Comparison of ENCODE assay signal across 8 cellular contexts in genomic region chr4:76214269-76214628, GRCh38. TPM values are rescaled to one million over a fixed set of nuclear protein-coding genes. Genes with fewer than 3 reads are reported as not detected.
DNase-seq lines count a peak whose midpoint lies in the region; ATAC-seq, FAIRE-seq and TF ChIP-seq lines count a peak whose summit lies in the region.

No MANE protein-coding gene starts in this region.

- WGBS in A549 (ENCODE audit: missing lambda C conversion rate) = 63% methylated on average over 5 of the region's 5 CpGs
- WGBS in esophagus muscularis mucosa = 30% methylated on average over 5 of the region's 5 CpGs

- TF ChIP-seq POLR2A in A549 (IDR thresholded peaks at IDR 0.05; ENCODE audit: low read length) = no peak
- no peak for TF ChIP-seq POLR2A in esophagus muscularis mucosa (IDR thresholded peaks at IDR 0.05; ENCODE audit: low read depth)

- peak overlapping the region; percentile 77 for H3K9ac ChIP-seq in rectal smooth muscle tissue (ENCODE audit: low read length)

- H3K4me2 ChIP-seq in A549 = peak overlapping the region; percentile 98

- no peaks in the 10 kb centered on the region for H3K27me3 ChIP-seq in Panc1 (ENCODE audit: control insufficient read depth, insufficient read depth, low read length)
- H3K27me3 ChIP-seq in esophagus muscularis mucosa = no peaks in the 10 kb centered on the region
- H3K27me3 ChIP-seq in rectal smooth muscle tissue (ENCODE audit: control insufficient read depth, insufficient read depth, low read length) = no peaks in the 10 kb centered on the region

- no TSS peak for BruUV-seq in Panc1 (replicated peaks; lab: Mats Ljungman, UMichigan)

- POLR2A ChIA-PET in A549 (lab: Yijun Ruan, JAX) = interaction anchor here (1.3 kb wide), 1 partner anchor 26 kb away, joined by 3 read pairs; no protein-coding TSS in a partner anchor
- POLR2A ChIA-PET in Panc1 (lab: Charles Lee) = interaction anchor here (0.8 kb wide), 1 partner anchor 14 kb away, joined by 3 read pairs; no protein-coding TSS in a partner anchor

- H3K4me1 ChIP-seq in A549 (peaks cover 35% of the 10 kb centered on the region), Panc1 (ENCODE audit: control insufficient read depth, insufficient read depth, low read length) (peaks cover 25% of the 10 kb centered on the region), esophagus muscularis mucosa (peaks cover 55 to 61% (median 57%) of the 10 kb centered on the region in 4 donors), rectal smooth muscle tissue (ENCODE audit: control insufficient read depth, insufficient read depth, low read length) (peaks cover 28% of the 10 kb centered on the region)

- no peak for TF ChIP-seq RAD21 in A549 (conservative IDR thresholded peaks at IDR 0.05 in 1 of 2, IDR thresholded peaks at IDR 0.05 in 1 of 2)

- TF ChIP-seq EP300 in A549 (IDR thresholded peaks at IDR 0.05) (no peak), esophagus muscularis mucosa (IDR thresholded peaks at IDR 0.05) (no peak)

- TF ChIP-seq CTCF in A549 (IDR thresholded peaks at IDR 0.05) = no peak
- no peak for TF ChIP-seq CTCF in Panc1 (IDR thresholded peaks at IDR 0.05)
- TF ChIP-seq CTCF in esophagus muscularis mucosa (IDR thresholded peaks at IDR 0.05) = no peak

- intact Hi-C loops in Panc1 (cut with micrococcal nuclease; ENCODE audit: unreplicated experiment) (no loop called here), esophagus muscularis mucosa (cut with DNase I) (no loop called here)

- H3K36me3 ChIP-seq in Panc1 (ENCODE audit: control insufficient read depth, insufficient read depth, low read length) (no peaks in the 10 kb centered on the region), esophagus muscularis mucosa (no peaks in the 10 kb centered on the region), rectal smooth muscle tissue (ENCODE audit: control insufficient read depth, insufficient read depth, low read length) (no peaks in the 10 kb centered on the region)

- CTCF ChIA-PET in A549 (lab: Yijun Ruan, JAX) = interaction anchor here (2.4 kb wide), 1 partner anchor 34 kb away, joined by 10 read pairs; no protein-coding TSS in a partner anchor
- CTCF ChIA-PET in Panc1 (lab: Charles Lee) = no interaction called here

- in situ Hi-C loops in Panc1 (cut with HindIII; ENCODE audit: low pct_unique_long_range_greater_than_20kb, low sequenced_read_pairs) = no loop called here

- H3K9me3 ChIP-seq in A549 = no peaks in the 10 kb centered on the region
- H3K9me3 ChIP-seq in Panc1 (ENCODE audit: control insufficient read depth, insufficient read depth, low read depth, low read length) = no peaks in the 10 kb centered on the region
- no peaks in the 10 kb centered on the region for H3K9me3 ChIP-seq in esophagus muscularis mucosa

- H3K4me3 ChIP-seq in A549 = peak overlapping the region; percentile 78
- peak overlapping the region; percentile 63 to 68 for H3K4me3 ChIP-seq in Panc1 (ENCODE audit: low read depth in 2 of 2, low read length in 2 of 2)
- H3K4me3 ChIP-seq in esophagus muscularis mucosa = peak overlapping the region; percentile 78 to 96 (median 88)
- H3K4me3 ChIP-seq in rectal smooth muscle tissue (ENCODE audit: low read length) = peak overlapping the region; percentile 93

- DNase-seq in A549 (ENCODE audit: low read depth in 1 of 2, low spot score in 1 of 2) (no peak), Panc1 (ENCODE audit: low read depth, low spot score) (no peak), esophagus muscularis mucosa (ENCODE audit: extremely low spot score) (peak; percentile 60), SKM-1 (lab: John Stamatoyannopoulos, UW; ENCODE audit: unreplicated experiment) (no peak)

- no peak for FAIRE-seq in A549 (lab: Jason Lieb, UNC)

- peak overlapping the region; percentile 98 to 99 for H3K27ac ChIP-seq in A549
- H3K27ac ChIP-seq in Panc1 (ENCODE audit: low read length) = peak overlapping the region; percentile 90
- H3K27ac ChIP-seq in esophagus muscularis mucosa (replicated peaks in 1 of 4) = peak overlapping the region; percentile 95 to 99 (median 98)
- H3K27ac ChIP-seq in rectal smooth muscle tissue (ENCODE audit: low read depth, low read length) = peak overlapping the region; percentile 97

- ATAC-seq in A549 (no peak), GM19372 (IDR thresholded peaks at IDR 0.05; ENCODE audit: low read depth, unreplicated experiment) (peak; percentile 7), Panc1 (no peak), HG03025 (IDR thresholded peaks at IDR 0.05; ENCODE audit: low FRiP score, unreplicated experiment) (no peak), HG03432 (IDR thresholded peaks at IDR 0.05; ENCODE audit: unreplicated experiment) (no peak)

TF ChIP-seq in A549, 52 proteins besides CTCF, POLR2A, EP300 and RAD21:
- TF ChIP-seq EHMT2 (IDR thresholded peaks at IDR 0.05; ENCODE audit: low read depth) = no peak
- no peak for TF ChIP-seq SREBF2 (IDR thresholded peaks at IDR 0.05)
- TF ChIP-seq BCL3 (IDR thresholded peaks at IDR 0.05) = no peak
- no peak for TF ChIP-seq CBX8 (IDR thresholded peaks at IDR 0.05)
- no peak for TF ChIP-seq RFX5 (IDR thresholded peaks at IDR 0.05)
- TF ChIP-seq REST (IDR thresholded peaks at IDR 0.05) = no peak

RNA-seq across cellular contexts. Expression of gene SCARB2, which starts 0.6 kb away (rescaled TPM):
- polyA plus RNA-seq in A549 (2011; rRNA removed) (65.4 and 73.4 TPM in 2 replicates), A549 (2017; fragmentation: RNase III; extraction: RNeasy Plus Mini Kit Qiagen cat#74134 plus additional on column Dnase treatment) (44.3 to 48.8 TPM (median 47.2 TPM) in 3 replicates)
- 14.4 and 15.0 TPM in 2 replicates for polyA plus RNA-seq in A549 (2012; cell fraction: cytosol; rRNA removed)
- polyA plus RNA-seq in A549 (2012; cell fraction: nucleus; rRNA removed) = 11.6 and 16.1 TPM in 2 replicates
- polyA minus RNA-seq in A549 (2011; rRNA and poly(A)+ RNA removed) = 65.3 and 65.8 TPM in 2 replicates
- total RNA-seq in Panc1 (2021; ENCODE audit: unreplicated experiment) (59.4 TPM), esophagus muscularis mucosa (100 to 1,000 TPM in 2 of 4 donors, 10 to 100 TPM in 2; 89.3 to 118 (median 106) TPM)
- polyA plus RNA-seq in Panc1 (2012; ENCODE audit: insufficient read length) = 34.8 TPM

RNA-seq across cellular contexts. Expression of gene FAM47E, which starts 37.3 kb away (rescaled TPM):
- polyA plus RNA-seq in A549 (2011; rRNA removed) (0.65 and 0.85 TPM in 2 replicates), A549 (2017; fragmentation: RNase III; extraction: RNeasy Plus Mini Kit Qiagen cat#74134 plus additional on column Dnase treatment) (0.08 to 0.26 TPM (median 0.23 TPM) in 3 replicates)
- 0.10 and 0.20 TPM in 2 replicates for polyA plus RNA-seq in A549 (2012; cell fraction: cytosol; rRNA removed)
- polyA plus RNA-seq in A549 (2012; cell fraction: nucleus; rRNA removed) = 0.02 TPM in 1 of 2 replicates, not detected in the other
- polyA minus RNA-seq in A549 (2011; rRNA and poly(A)+ RNA removed) = 0.08 and 0.19 TPM in 2 replicates
- total RNA-seq in Panc1 (2021; ENCODE audit: unreplicated experiment) (0.72 TPM), esophagus muscularis mucosa (1 to 10 TPM; 2.0 to 2.2 (median 2.1) TPM)
- 0.51 TPM for polyA plus RNA-seq in Panc1 (2012; ENCODE audit: insufficient read length)
